8 cellular contexts compared by ENCODE assay signal in the genomic region with DNA sequence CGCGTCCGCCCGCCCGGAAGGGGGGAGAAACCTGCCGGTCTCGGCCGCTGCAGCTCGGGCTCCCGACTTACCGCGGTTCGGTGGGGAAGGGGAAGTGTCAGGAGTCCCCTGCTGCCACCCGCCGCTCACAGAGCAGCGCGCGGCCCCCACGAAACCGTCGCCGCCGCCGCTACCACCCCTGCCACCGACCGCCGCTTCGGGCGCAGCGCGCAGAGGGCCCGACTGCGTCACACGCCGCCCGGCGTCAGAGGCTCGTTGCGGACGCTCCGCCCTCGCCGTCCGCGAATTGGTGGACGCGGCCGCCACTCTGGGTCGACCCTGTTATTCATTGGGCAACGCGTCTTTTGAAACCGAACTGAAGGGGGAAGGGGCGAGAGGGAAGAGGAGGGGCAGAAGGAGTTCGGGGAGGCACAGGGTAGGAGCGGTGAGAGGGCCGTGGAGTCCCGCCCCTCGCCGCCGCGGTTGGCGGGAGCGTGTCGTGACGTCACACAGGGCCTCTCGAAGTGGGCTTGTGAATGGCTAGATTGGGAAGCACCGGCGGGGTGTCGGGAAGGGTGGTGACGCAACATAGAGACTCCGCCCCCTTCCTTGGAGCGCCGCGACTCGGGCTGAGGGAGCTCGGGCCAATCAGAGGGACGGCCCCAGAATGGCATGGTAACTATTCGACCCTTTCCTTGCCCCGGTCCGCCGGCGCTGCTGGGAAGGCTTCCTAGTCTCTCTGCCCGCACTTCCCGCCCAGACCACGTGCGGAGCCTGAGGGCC. TPM values are rescaled to one million over a fixed set of nuclear protein-coding genes. Genes with fewer than 3 reads are reported as not detected.
A peak's percentile ranks its signal among the peaks of the same experiment; 100 is the strongest.
DNase-seq lines count a peak whose midpoint lies in the region; ATAC-seq and TF ChIP-seq lines count a peak whose summit lies in the region.

A gene (minus strand): TSS at position 226 of the 762 bp plus-strand sequence. CDS start 15,437 bp downstream, outside the sequence.

- no peaks in the 10 kb centered on the region; the same call in 1 of the 2 replicates for H3F3A ChIP-seq in PC-9 (ENCODE audit: insufficient read depth, low read depth)

- POLR2A ChIA-PET in PC-9 (lab: Charles Lee; ENCODE audit: unreplicated experiment): interaction anchor here (0.6 to 0.7 kb wide), 2 partner anchors 39 to 326 kb away, joined by 3 to 14 read pairs; no protein-coding TSS in a partner anchor

- no peaks in the 10 kb centered on the region for H3K27me3 ChIP-seq in PC-9 (ENCODE audit: insufficient read depth, low read depth)

- no peak for TF ChIP-seq CTCF in PC-9 (conservative IDR thresholded peaks at IDR 0.05)
- no peak for TF ChIP-seq CTCF in mucosa of descending colon (IDR thresholded peaks at IDR 0.05)

- DNase-seq in DMS153 (lab: John Stamatoyannopoulos, UW) (peak; percentile 99), PC-9 (peak; percentile 97 to 98), epithelial cell of prostate (ENCODE audit: low read depth, low spot score) (peak; percentile 99), mucosa of descending colon (peak; percentile 99 to 100 (median 100))
- DNase-seq in Jurkat, Clone E6-1 (ENCODE audit: low read depth, low spot score): peak; percentile 99
- peak; percentile 99 for DNase-seq in activated T-cell treated with anti-CD3 and anti-CD28 coated beads, Interleukin-2, amount 50 U/mL, for 1 hour
- DNase-seq in stimulated activated CD8-positive, alpha-beta memory T cell treated with anti-CD3 and anti-CD28 coated beads, Interleukin-4, amount 100 ng/mL, for 24 hours (ENCODE audit: low read depth): peak; percentile 99

- peak within 1 kb of the TSS; percentile 99 for H3K4me3 ChIP-seq in Jurkat, Clone E6-1 (ENCODE audit: low read length)
- H3K4me3 ChIP-seq in PC-9 (peak within 1 kb of the TSS; percentile 86), mucosa of descending colon (peak within 1 kb of the TSS; percentile 92)

- intact Hi-C loops in PC-9 (cut with micrococcal nuclease; ENCODE audit: unreplicated experiment): no loop called here
- intact Hi-C loops in mucosa of descending colon (cut with DNase I, micrococcal nuclease): no loop called here

- no peaks in the 10 kb centered on the region for H3K9me3 ChIP-seq in PC-9 (ENCODE audit: insufficient read depth, low read depth)
- H3K9me3 ChIP-seq in mucosa of descending colon: no peaks in the 10 kb centered on the region

- CTCF ChIA-PET in PC-9 (lab: Charles Lee): no interaction called here

- H3K36me3 ChIP-seq in PC-9 (ENCODE audit: low read depth): peaks cover 3% of the 10 kb centered on the region; the same call in 1 of the 2 replicates
- H3K36me3 ChIP-seq in mucosa of descending colon (ENCODE audit: low read depth): no peaks in the 10 kb centered on the region

- BruUV-seq in PC-9 (replicated peaks; lab: Mats Ljungman, UMichigan): no TSS peak

- peak within 1 kb of the TSS; percentile 59 for H3K27ac ChIP-seq in PC-9
- H3K27ac ChIP-seq in epithelial cell of prostate: peak within 1 kb of the TSS; percentile 81

- ATAC-seq in GM21619 (IDR thresholded peaks at IDR 0.05; ENCODE audit: unreplicated experiment) (peak; percentile 91), mucosa of descending colon (peak; percentile 94)

- peak within 1 kb of the TSS; percentile 94 for H3K4me2 ChIP-seq in PC-9

- peaks cover 47% of the 10 kb centered on the region for H3K79me2 ChIP-seq in PC-9 (ENCODE audit: low read depth)

- H3K9me2 ChIP-seq in PC-9 (ENCODE audit: insufficient read depth): no peaks in the 10 kb centered on the region

- peak within 1 kb of the TSS; percentile 77 for H2AFZ ChIP-seq in PC-9

- peaks cover 29% of the 10 kb centered on the region for H4K20me1 ChIP-seq in PC-9 (ENCODE audit: insufficient read depth)

- H3K4me1 ChIP-seq in PC-9 (replicated peaks; ENCODE audit: insufficient read depth) (peaks cover 17% of the 10 kb centered on the region), mucosa of descending colon (ENCODE audit: low read depth) (peaks cover 19% of the 10 kb centered on the region)

RNA-seq across cellular contexts. Expression of the gene that starts here (rescaled TPM):
- polyA plus RNA-seq in Jurkat, Clone E6-1 (2012; ENCODE audit: insufficient read depth, insufficient read length): 66.3 TPM
- 49.8 and 59.7 TPM in 2 replicates for total RNA-seq in PC-9 (2021)
- total RNA-seq in mucosa of descending colon: 10 to 100 TPM; 53.7 to 69.7 (median 60.6) TPM

Comparison
In these comparisons a context has a peak if more than half of its experiments do, and no peak if none do; other contexts are left out.
1. Peak in every context shown above with its lines: DNase-seq, ATAC-seq, H3K4me3 ChIP-seq and H3K27ac ChIP-seq.